In genomic region chr9:126836216-126836615, GRCh38 we compare ENCODE assay signal across 19 cellular contexts.
"Had no signal": no experiment of that assay in that cellular context is flagged by ENCODE, and none has a peak within 500 bp of the region (broad histone marks: within the 10 kb centered on the region; RNA-seq: fewer than 3 reads in every experiment).

No MANE protein-coding gene starts in this region.

- H3K4me3 ChIP-seq: breast epithelium, dorsolateral prefrontal cortex, lower lobe of right lung, skin epidermis had no signal

- H3K36me3 ChIP-seq: breast epithelium had no signal

- H3K27ac Mint-ChIP-seq: activated naive CD4-positive, alpha-beta T cell treated with anti-CD3 and anti-CD28 coated beads, Interleukin-2, amount 50 U/mL, for 72 hours; activated T-helper 2 cell treated with anti-CD3 and anti-CD28 coated beads, Interferon-gamma antibody, Interleukin-2, Interleukin-4, amounts not matched to agents 10 μg/mL and 5 μg/mL and 100 μg/mL, durations not matched to agents 14 hours and 24 hours and 36 hours; mesothelial cell of epicardium; T-helper 1 cell treated with Interleukin-12 subunit alpha and Interleukin-12 subunit beta and Interleukin-4 antibody, amounts not matched to agents 30 μg/mL and 1 μg/mL, for 36 hours; type B pancreatic cell had no signal

- H3K9ac ChIP-seq: parathyroid adenoma had no signal

- H3K27ac ChIP-seq: breast epithelium, lower lobe of right lung, parathyroid adenoma, skin epidermis had no signal

- H3K4me1 ChIP-seq: breast epithelium, parathyroid adenoma had no signal

- H3K27me3 Mint-ChIP-seq: naive B cell, type B pancreatic cell had no signal

- DNase-seq: activated CD4-positive, alpha-beta T cell treated with anti-CD3 and anti-CD28 coated beads, Interleukin-2, amount 50 U/mL, for 1 hour; activated CD4-positive, CD25-positive, alpha-beta regulatory T cell; amniotic stem cell; dorsolateral prefrontal cortex; foreskin melanocyte; head of caudate nucleus; left cardiac atrium; lower lobe of right lung; naive B cell; substantia nigra had no signal

- H3K4me3 Mint-ChIP-seq: mesothelial cell of epicardium; naive B cell; T-helper 1 cell treated with Interleukin-12 subunit alpha and Interleukin-12 subunit beta and Interleukin-4 antibody, amounts not matched to agents 30 μg/mL and 1 μg/mL, for 36 hours; type B pancreatic cell had no signal

- H3K27me3 ChIP-seq: breast epithelium, dorsolateral prefrontal cortex had no signal

- H3K9me3 Mint-ChIP-seq: activated naive CD4-positive, alpha-beta T cell treated with anti-CD3 and anti-CD28 coated beads, Interleukin-2, amount 50 U/mL, for 72 hours; activated T-helper 2 cell treated with anti-CD3 and anti-CD28 coated beads, Interferon-gamma antibody, Interleukin-2, Interleukin-4, amounts not matched to agents 10 μg/mL and 5 μg/mL and 100 μg/mL, durations not matched to agents 14 hours and 24 hours and 36 hours; mesothelial cell of epicardium; naive B cell; T-helper 1 cell treated with Interleukin-12 subunit alpha and Interleukin-12 subunit beta and Interleukin-4 antibody, amounts not matched to agents 30 μg/mL and 1 μg/mL, for 36 hours; type B pancreatic cell had no signal

- ATAC-seq: activated naive CD4-positive, alpha-beta T cell treated with anti-CD3 and anti-CD28 coated beads, Interleukin-2, amount 50 U/mL, for 72 hours; esophagus mucosa; left cardiac atrium; lower lobe of right lung had no signal

- H3K9me3 ChIP-seq: breast epithelium, lower lobe of right lung had no signal
